Comparison of ENCODE assay signal across 8 cellular contexts in the genomic region with DNA sequence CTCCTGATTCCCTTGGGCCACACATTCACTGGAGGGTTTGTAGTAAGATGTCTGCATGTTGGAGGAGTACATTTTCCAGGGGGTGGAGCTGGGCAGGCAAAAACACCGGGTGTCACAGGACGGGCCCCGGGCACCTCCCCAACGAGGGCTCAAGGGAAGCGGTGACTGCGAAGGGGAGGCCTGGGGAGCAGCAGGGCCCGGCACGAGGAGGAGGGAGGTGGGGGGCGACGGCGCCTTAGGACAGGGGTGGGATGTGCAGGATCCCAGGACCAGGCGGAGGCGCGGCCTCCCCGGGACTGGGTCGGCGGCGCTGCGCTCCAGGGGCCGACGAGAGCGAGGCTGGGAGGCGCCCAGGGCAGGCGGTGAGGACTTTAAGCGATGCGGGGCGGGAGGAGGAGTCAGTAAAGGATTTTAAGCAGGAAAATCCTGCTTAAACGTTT. TPM values are rescaled to one million over a fixed set of nuclear protein-coding genes. Genes with fewer than 3 reads are reported as not detected.
DNase-seq lines count a peak whose midpoint lies in the region; ATAC-seq and TF ChIP-seq lines count a peak whose summit lies in the region.

No MANE protein-coding gene starts in this region.

- no peak for TF ChIP-seq RAD21 in IMR-90 (IDR thresholded peaks at IDR 0.05; ENCODE audit: low read length)

- dilution Hi-C loops in IMR-90 (cut with HindIII; ENCODE audit: low sequenced_read_pairs, unreplicated experiment) = no loop called here

- CTCF ChIA-PET in IMR-90 (lab: Yijun Ruan, JAX) = no interaction called here

- H4K91ac ChIP-seq in IMR-90 (ENCODE audit: insufficient read depth, low read depth, low read length) = peak overlapping the region; percentile 94

- peaks cover 17 to 36% of the 10 kb centered on the region in 2 experiments for H3K79me1 ChIP-seq in IMR-90 (ENCODE audit: low read depth in 1 of 2, low read length in 2 of 2)

- H3K9ac ChIP-seq in IMR-90 (ENCODE audit: low read depth, low read length) = peak overlapping the region; percentile 79

- H3K56ac ChIP-seq in IMR-90 (ENCODE audit: extremely low read depth, insufficient read depth, low read length) = peak overlapping the region; percentile 86

- peak overlapping the region; percentile 96 for H2AFZ ChIP-seq in IMR-90 (replicated peaks; ENCODE audit: low read length, poor library complexity)

- H2BK15ac ChIP-seq in IMR-90 (ENCODE audit: low read depth, low read length) = no peak overlapping the region

- BruUV-seq in IMR-90 (replicated peaks; lab: Mats Ljungman, UMichigan) = TSS peak; percentile 25

- H4K5ac ChIP-seq in IMR-90 (ENCODE audit: low read depth, low read length) = peak overlapping the region; percentile 84

- peak overlapping the region; percentile 89 for H2BK5ac ChIP-seq in IMR-90 (ENCODE audit: low read depth, low read length, poor library complexity, severe bottlenecking)

- peaks cover 26% of the 10 kb centered on the region for H4K20me1 ChIP-seq in IMR-90 (ENCODE audit: insufficient read depth, low read length)

- peaks cover 2% of the 10 kb centered on the region; the same call in 1 of the 2 replicates for H3K9me1 ChIP-seq in IMR-90 (ENCODE audit: insufficient read depth, low read length)

- H3K18ac ChIP-seq in IMR-90 (ENCODE audit: low read depth, low read length) = no peak overlapping the region; the same call in 1 of the 2 replicates

- 0 out of 2 replicates have a peak overlapping the region, but pooled peaks have one; percentile 76 for H3K23ac ChIP-seq in IMR-90 (ENCODE audit: low read depth, low read length)

- ATAC-seq in GM19438 (IDR thresholded peaks at IDR 0.05; ENCODE audit: low read depth, unreplicated experiment) = peak; percentile 26
- peak; percentile 52 for ATAC-seq in IMR-90 (ENCODE audit: low read depth)

- peak overlapping the region; percentile 87 for H3K27ac ChIP-seq in IMR-90 (ENCODE audit: insufficient read depth, low read length)
- peak overlapping the region; percentile 78 for H3K27ac ChIP-seq in epithelial cell of prostate
- H3K27ac ChIP-seq in temporal lobe (ENCODE audit: low read depth, low read length) = peak overlapping the region; percentile 56

- peak overlapping the region; percentile 56 for H2AK5ac ChIP-seq in IMR-90 (ENCODE audit: low read depth, low read length)

- 0% methylated on average over 9 of the region's 28 CpGs; no CpG with 5 or more reads in 1 of the 2 experiments for WGBS in IMR-90 (ENCODE audit: extremely low coverage in 2 of 2, insufficient read length in 1 of 2), 2 experiments

- H2BK20ac ChIP-seq in IMR-90 (ENCODE audit: low read depth, low read length) = no peak overlapping the region

- in situ Hi-C loops in IMR-90 (cut with MboI; ENCODE audit: low sequenced_read_pairs) = no loop called here

- DNase-seq in BE2C (peak; percentile 32), IMR-90 (peak; percentile 31), epithelial cell of prostate (ENCODE audit: low read depth, low spot score) (no peak), myocyte (ENCODE audit: low read depth) (peak; percentile 56), pons (ENCODE audit: low spot score) (no peak)
- peak; percentile 24 to 25 for DNase-seq in activated CD4-positive, alpha-beta T cell treated with anti-CD3 and anti-CD28 coated beads, Interleukin-2, amount 50 U/mL, for 4 hours

- peak overlapping the region; percentile 97 for H2AK9ac ChIP-seq in IMR-90 (replicated peaks; ENCODE audit: low read depth, low read length, poor library complexity)

- peak overlapping the region; percentile 93 for H3K4ac ChIP-seq in IMR-90 (ENCODE audit: low read depth, low read length)

- H4K8ac ChIP-seq in IMR-90 (ENCODE audit: low read depth in 2 of 2, low read length in 2 of 2) = peak overlapping the region; percentile 42 to 92

- H3K9me3 ChIP-seq in BE2C = no peaks in the 10 kb centered on the region
- H3K9me3 ChIP-seq in IMR-90 (ENCODE audit: control insufficient read depth, insufficient read depth, low read length) = no peaks in the 10 kb centered on the region

- H3K4me3 ChIP-seq in BE2C (ENCODE audit: low read depth, low read length) (peak overlapping the region; percentile 94), IMR-90 (ENCODE audit: insufficient read depth, low read depth, low read length) (peak overlapping the region; percentile 70)

- peak overlapping the region; percentile 79 for H3K14ac ChIP-seq in IMR-90 (replicated peaks; ENCODE audit: low read depth, low read length)

- no peak for TF ChIP-seq CTCF in BE2C (IDR thresholded peaks at IDR 0.05; ENCODE audit: low read depth, low read length)
- no peak for TF ChIP-seq CTCF in IMR-90 (conservative IDR thresholded peaks at IDR 0.05; ENCODE audit: low read depth, low read length)

- no peak for TF ChIP-seq POLR2A in IMR-90 (IDR thresholded peaks at IDR 0.05; ENCODE audit: low read depth, low read length)

- POLR2A ChIA-PET in IMR-90 (lab: Charles Lee; ENCODE audit: unreplicated experiment) = no interaction called here

- H3K4me1 ChIP-seq in BE2C = no peaks in the 10 kb centered on the region
- H3K4me1 ChIP-seq in IMR-90 (ENCODE audit: control insufficient read depth, insufficient read depth, low read length) = no peaks in the 10 kb centered on the region

- H2BK120ac ChIP-seq in IMR-90 (ENCODE audit: low read depth, low read length) = 0 out of 2 replicates have a peak overlapping the region, but pooled peaks have one; percentile 26

- H3K4me2 ChIP-seq in IMR-90 (ENCODE audit: low read depth, low read length) = peak overlapping the region; percentile 95

- no peaks in the 10 kb centered on the region for H3K36me3 ChIP-seq in BE2C
- peaks cover 10% of the 10 kb centered on the region for H3K36me3 ChIP-seq in IMR-90 (ENCODE audit: control insufficient read depth, insufficient read depth, low read length)

- intact Hi-C loops in IMR-90 (cut with micrococcal nuclease) = loop anchor here (1.0 to 2.0 kb wide), 4 partner anchors 28 to 206 kb away; partner anchors contain the start of genes ZNF320 and ZNF347

- H3K27me3 ChIP-seq in BE2C = no peaks in the 10 kb centered on the region
- no peaks in the 10 kb centered on the region for H3K27me3 ChIP-seq in IMR-90 (ENCODE audit: control insufficient read depth, insufficient read depth, low read length)

TF ChIP-seq in IMR-90, 13 proteins besides CTCF, POLR2A, EP300 and RAD21 (continues in another document):
- no peak for TF ChIP-seq CHD1 (IDR thresholded peaks at IDR 0.05; ENCODE audit: low read depth, low read length)
- no peak for TF ChIP-seq MAFK (IDR thresholded peaks at IDR 0.05; ENCODE audit: low read depth, low read length)
- TF ChIP-seq RFX5 (IDR thresholded peaks at IDR 0.05; ENCODE audit: low read depth, low read length) = no peak
- TF ChIP-seq, protein P1, sequence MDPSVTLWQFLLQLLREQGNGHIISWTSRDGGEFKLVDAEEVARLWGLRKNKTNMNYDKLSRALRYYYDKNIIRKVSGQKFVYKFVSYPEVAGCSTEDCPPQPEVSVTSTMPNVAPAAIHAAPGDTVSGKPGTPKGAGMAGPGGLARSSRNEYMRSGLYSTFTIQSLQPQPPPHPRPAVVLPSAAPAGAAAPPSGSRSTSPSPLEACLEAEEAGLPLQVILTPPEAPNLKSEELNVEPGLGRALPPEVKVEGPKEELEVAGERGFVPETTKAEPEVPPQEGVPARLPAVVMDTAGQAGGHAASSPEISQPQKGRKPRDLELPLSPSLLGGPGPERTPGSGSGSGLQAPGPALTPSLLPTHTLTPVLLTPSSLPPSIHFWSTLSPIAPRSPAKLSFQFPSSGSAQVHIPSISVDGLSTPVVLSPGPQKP (IDR thresholded peaks at IDR 0.05; ENCODE audit: borderline replicate concordance, low read depth, low read length) = no peak
- TF ChIP-seq NFE2L2 (IDR thresholded peaks at IDR 0.05; ENCODE audit: low read depth, low read length) = no peak
- no peak for TF ChIP-seq MXI1 (IDR thresholded peaks at IDR 0.05; ENCODE audit: borderline replicate concordance, low read depth, low read length)
- TF ChIP-seq MAZ (IDR thresholded peaks at IDR 0.05; ENCODE audit: borderline replicate concordance, low read depth, low read length) = no peak
- TF ChIP-seq BHLHE40 (IDR thresholded peaks at IDR 0.05; ENCODE audit: low read depth, low read length) = no peak
- no peak for TF ChIP-seq CEBPB (IDR thresholded peaks at IDR 0.05; ENCODE audit: low read depth, low read length)
- no peak for TF ChIP-seq SMC3 (IDR thresholded peaks at IDR 0.05; ENCODE audit: low read depth, low read length)

RNA-seq across cellular contexts. Expression of gene ZNF160, which starts 0.5 kb away (rescaled TPM):
- 4.4 TPM for polyA plus RNA-seq in BE2C (2012; ENCODE audit: insufficient read depth, insufficient read length, low read depth)
- total RNA-seq in IMR-90 (2012; rRNA removed) (26.9 and 30.8 TPM in 2 replicates), myocyte (22.1 and 35.0 TPM in 2 replicates), temporal lobe (32.5 TPM)
- polyA plus RNA-seq in IMR-90 (2012; rRNA removed) = 16.4 and 22.6 TPM in 2 replicates
- polyA plus RNA-seq in IMR-90 (2012; cell fraction: cytosol; rRNA removed) = 4.7 and 7.9 TPM in 2 replicates
- polyA plus RNA-seq in IMR-90 (2012; cell fraction: nucleus; rRNA removed; ENCODE audit: low replicate concordance) = 68.6 and 98.0 TPM in 2 replicates
- polyA plus RNA-seq in myocyte (2012) = 11.7 TPM

RNA-seq across cellular contexts. Expression of gene ZNF415, which starts 30.0 kb away (rescaled TPM):
- polyA plus RNA-seq in BE2C (2012; ENCODE audit: insufficient read depth, insufficient read length, low read depth) = 1.1 TPM
- total RNA-seq in IMR-90 (2012; rRNA removed) (7.7 and 7.8 TPM in 2 replicates), myocyte (3.7 and 6.9 TPM in 2 replicates), temporal lobe (31.7 TPM)
- polyA plus RNA-seq in IMR-90 (2012; rRNA removed) = 3.9 and 4.2 TPM in 2 replicates
- polyA plus RNA-seq in IMR-90 (2012; cell fraction: cytosol; rRNA removed) = 0.92 and 1.2 TPM in 2 replicates
- 0.77 and 4.5 TPM in 2 replicates for polyA plus RNA-seq in IMR-90 (2012; cell fraction: nucleus; rRNA removed; ENCODE audit: low replicate concordance)
- 3.2 TPM for polyA plus RNA-seq in myocyte (2012)

RNA-seq across cellular contexts. Expression of gene ZNF347, which starts 56.1 kb away (rescaled TPM):
- polyA plus RNA-seq in BE2C (2012; ENCODE audit: insufficient read depth, insufficient read length, low read depth) = 3.1 TPM
- total RNA-seq in IMR-90 (2012; rRNA removed) (8.9 and 13.4 TPM in 2 replicates), myocyte (2.5 and 5.4 TPM in 2 replicates), temporal lobe (16.5 TPM)
- polyA plus RNA-seq in IMR-90 (2012; rRNA removed) = 2.3 and 2.8 TPM in 2 replicates
- 0.45 and 1.9 TPM in 2 replicates for polyA plus RNA-seq in IMR-90 (2012; cell fraction: cytosol; rRNA removed)
- 0.74 and 5.6 TPM in 2 replicates for polyA plus RNA-seq in IMR-90 (2012; cell fraction: nucleus; rRNA removed; ENCODE audit: low replicate concordance)
- polyA plus RNA-seq in myocyte (2012) = 2.2 TPM

RNA-seq across cellular contexts. Expression of gene ERVV-2, which starts 58.2 kb away (rescaled TPM):
- polyA plus RNA-seq in BE2C (2012; ENCODE audit: insufficient read depth, insufficient read length, low read depth) = not detected
- not detected in 2 replicates for total RNA-seq in IMR-90 (2012; rRNA removed)
- polyA plus RNA-seq in IMR-90 (2012; rRNA removed) = not detected in 2 replicates
- not detected in 2 replicates for polyA plus RNA-seq in IMR-90 (2012; cell fraction: cytosol; rRNA removed)
- not detected in 2 replicates for polyA plus RNA-seq in IMR-90 (2012; cell fraction: nucleus; rRNA removed; ENCODE audit: low replicate concordance)
- total RNA-seq in myocyte = not detected in 2 replicates
- polyA plus RNA-seq in myocyte (2012) = not detected
- not detected for total RNA-seq in temporal lobe

Comparison
In these comparisons a context has a peak if more than half of its experiments do, and no peak if none do; other contexts are left out.
1. DNase-seq: peak in BE2C (single experiment), IMR-90 (single experiment), activated CD4-positive, alpha-beta T cell treated with anti-CD3 and anti-CD28 coated beads, Interleukin-2, amount 50 U/mL, for 4 hours (2 of 2) and myocyte (single experiment); none in epithelial cell of prostate (single experiment) and pons (single experiment).
2. Peak in every context shown above with its lines, with median percentiles within 50 percentile points of each other: H3K27ac ChIP-seq.